8 cellular contexts compared by ENCODE assay signal in genomic region chr6:85678602-85679444, GRCh38. TPM values are rescaled to one million over a fixed set of nuclear protein-coding genes. Genes with fewer than 3 reads are reported as not detected.
DNase-seq lines count a peak whose midpoint lies in the region; ATAC-seq and TF ChIP-seq lines count a peak whose summit lies in the region.

No MANE protein-coding gene starts in this region.

- POLR2A ChIA-PET in activated B cell treated with CpG ODN at 0.5 μM for 24 hours (lab: Charles Lee), result interaction anchor here (0.6 to 8.5 kb wide), 24 partner anchors 9 to 1819 kb away, joined by 3 to 845 read pairs (median 6); partner anchors contain the start of genes CYB5R4, NT5E, SNX14 and SYNCRIP

- H3K4me3 ChIP-seq in AG09309 (ENCODE audit: control insufficient read depth, low read depth, low read length), result peak overlapping the region; percentile 94

- H3K36me3 Mint-ChIP-seq in activated B cell treated with CpG ODN at 0.5 μM for 24 hours (ENCODE audit: low read depth), result peaks cover 45% of the 10 kb centered on the region

- ATAC-seq in HG03175 (IDR thresholded peaks at IDR 0.05; ENCODE audit: unreplicated experiment) (peak; percentile 82), activated B cell treated with CpG ODN at 0.5 μM for 24 hours (ENCODE audit: low read depth) (peak; percentile 87)

- intact Hi-C loops in activated B cell treated with CpG ODN at 0.5 μM for 24 hours (cut with micrococcal nuclease), result loop anchor here (1.0 to 10.0 kb wide), 10 partner anchors 9 to 1820 kb away; partner anchors contain the start of genes CEP162, CYB5R4 and ZNF292

- DNase-seq in AG09309 (ENCODE audit: low read depth) (peak; percentile 96), NCI-H2227 treated with DMSO at 0.1 percent for 48 hours (lab: John Stamatoyannopoulos, UW) (peak; percentile 94), activated B cell treated with CpG ODN at 0.5 μM for 24 hours (peak; percentile 96), islet precursor cell (peak; percentile 99)
- peak; percentile 99 for DNase-seq in central memory CD4-positive, alpha-beta T cell
- peak; percentile 95 for DNase-seq in stimulated activated CD4-positive, alpha-beta T cell treated with anti-CD3 and anti-CD28 coated beads, Interleukin-12 subunit alpha, Interleukin-12 subunit beta, amount 100 ng/mL, for 4 hours

- peak overlapping the region; percentile 99 for H3K4me3 Mint-ChIP-seq in activated B cell treated with CpG ODN at 0.5 μM for 24 hours

- no peaks in the 10 kb centered on the region for H3K9me3 Mint-ChIP-seq in activated B cell treated with CpG ODN at 0.5 μM for 24 hours

- H3K27ac Mint-ChIP-seq in activated B cell treated with CpG ODN at 0.5 μM for 24 hours, result peak overlapping the region; percentile 98

- TF ChIP-seq CTCF in AG09309 (IDR thresholded peaks at IDR 0.05; ENCODE audit: control insufficient read depth, insufficient read depth, low read depth, low read length, missing control alignments), result no peak
- no peak for TF ChIP-seq CTCF in activated B cell treated with CpG ODN at 0.5 μM for 24 hours (IDR thresholded peaks at IDR 0.05)

- CTCF ChIA-PET in activated B cell treated with CpG ODN at 0.5 μM for 24 hours (lab: Charles Lee), result interaction anchor here (1.1 to 3.5 kb wide), 5 partner anchors 9 to 325 kb away, joined by 3 to 32 read pairs (median 4); partner anchors contain the start of genes SNX14 and SYNCRIP

- peak; percentile 100 for TF ChIP-seq POLR2A in GM18951 (IDR thresholded peaks at IDR 0.05; ENCODE audit: extremely low read depth, insufficient read depth, insufficient read length)

- no peaks in the 10 kb centered on the region for H3K27me3 Mint-ChIP-seq in activated B cell treated with CpG ODN at 0.5 μM for 24 hours

- peaks cover 48% of the 10 kb centered on the region for H3K4me1 Mint-ChIP-seq in activated B cell treated with CpG ODN at 0.5 μM for 24 hours

- in situ Hi-C loops in GM18951 (cut with MboI; ENCODE audit: low sequenced_read_pairs, unreplicated experiment), result loop anchor here (5.0 kb wide), 1 partner anchor 42 kb away; no protein-coding TSS in a partner anchor

RNA-seq across cellular contexts. Expression of gene SYNCRIP, which starts 36.1 kb away (rescaled TPM):
- total RNA-seq in activated B cell treated with CpG ODN at 0.5 μM for 24 hours, result 119 and 122 TPM in 2 replicates

Comparison
In these comparisons a context has a peak if more than half of its experiments do, and no peak if none do; other contexts are left out.
1. Peak in every context shown above with its lines: DNase-seq, ATAC-seq and H3K4me3 ChIP-seq.